21 cellular contexts compared by ENCODE assay signal in the genomic region with DNA sequence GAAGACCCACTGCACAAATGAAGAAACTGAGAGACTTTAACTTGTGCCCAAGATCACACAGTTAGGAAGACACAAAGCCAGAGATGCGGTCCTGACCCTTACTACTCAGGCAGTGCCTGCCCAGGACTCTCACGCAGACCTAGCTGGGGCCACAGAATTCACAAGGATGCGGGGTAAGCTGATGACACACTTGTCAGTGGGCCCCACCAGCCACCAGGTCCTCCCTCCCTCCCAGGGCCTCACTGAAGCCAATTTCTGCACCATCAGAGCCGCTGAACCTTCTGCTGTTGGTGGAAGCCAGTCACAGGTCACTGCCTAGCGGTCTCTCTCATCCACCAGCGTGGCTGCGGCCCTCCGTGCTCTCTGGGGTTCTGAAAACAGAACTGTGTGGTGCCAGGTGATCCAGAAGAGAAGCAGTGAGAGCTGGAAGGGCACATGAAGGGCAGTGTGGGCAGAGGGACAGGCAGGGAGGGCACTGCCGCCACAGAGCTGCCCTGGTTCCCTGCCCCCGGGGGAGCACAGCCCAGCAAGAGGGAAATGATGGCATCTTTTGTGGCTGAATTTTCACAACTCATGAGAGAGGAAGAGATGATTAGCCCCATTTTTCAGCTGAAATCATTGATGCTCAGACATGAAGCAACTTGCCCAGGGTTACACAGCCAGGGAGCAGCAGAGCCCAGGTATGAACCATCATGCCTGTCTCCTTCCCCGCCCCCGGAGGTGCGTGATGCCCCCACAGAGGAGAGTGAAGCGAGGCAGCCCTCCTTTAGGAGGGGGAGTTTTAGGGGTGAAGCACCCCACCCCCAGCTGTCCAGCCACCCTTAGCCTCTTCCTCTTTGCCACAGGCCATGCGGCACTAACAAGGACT. TPM values are rescaled to one million over a fixed set of nuclear protein-coding genes. Genes with fewer than 3 reads are reported as not detected.
DNase-seq lines count a peak whose midpoint lies in the region; ATAC-seq, FAIRE-seq and TF ChIP-seq lines count a peak whose summit lies in the region.
"Had no signal": no experiment of that assay in that cellular context is flagged by ENCODE, and none has a peak within 500 bp of the region (broad histone marks: within the 10 kb centered on the region; RNA-seq: fewer than 3 reads in every experiment).

No MANE protein-coding gene starts in this region.

- H3K4me1 Mint-ChIP-seq in glutamatergic neuron (ENCODE audit: low read depth, unreplicated experiment) = peaks cover 49% of the 10 kb centered on the region
- no peaks in the 10 kb centered on the region for H3K4me1 Mint-ChIP-seq in stimulated activated memory B cell treated with anti-CD40 and anti-IgM and Interleukin-4, amounts not matched to agents 10 μg/mL and 1 μg/mL and 100 μg/mL, for 72 hours
- H3K4me1 Mint-ChIP-seq: IgD-negative memory B cell had no signal

- peaks cover 3% of the 10 kb centered on the region for H3K27me3 Mint-ChIP-seq in glutamatergic neuron (ENCODE audit: unreplicated experiment)
- peaks cover 9% of the 10 kb centered on the region for H3K27me3 Mint-ChIP-seq in stimulated activated memory B cell treated with anti-CD40 and anti-IgM and Interleukin-4, amounts not matched to agents 10 μg/mL and 1 μg/mL and 100 μg/mL, for 72 hours

- H3K4me3 ChIP-seq in HEK293 (ENCODE audit: low read depth, low read length) (no peak overlapping the region), GM12878 (no peak overlapping the region)
- H3K4me3 ChIP-seq: HAP-1 had no signal

- H3K9me3 ChIP-seq in HEK293 (ENCODE audit: control insufficient read depth, insufficient read depth, low read depth, low read length) = no peaks in the 10 kb centered on the region
- H3K9me3 ChIP-seq in GM12878 (replicated peaks; ENCODE audit: control insufficient read depth, insufficient read depth, low read length) = no peaks in the 10 kb centered on the region; the same call in 2 of the 3 replicates
- H3K9me3 ChIP-seq: HAP-1 had no signal

- H3K27ac Mint-ChIP-seq in glutamatergic neuron (ENCODE audit: unreplicated experiment) = no peak overlapping the region
- H3K27ac Mint-ChIP-seq in stimulated activated memory B cell treated with anti-CD40 and anti-IgM and Interleukin-4, amounts not matched to agents 10 μg/mL and 1 μg/mL and 100 μg/mL, for 72 hours = no peak overlapping the region
- H3K27ac Mint-ChIP-seq: CD8-positive, alpha-beta T cell had no signal

- no peak for TF ChIP-seq POLR2A in GM12878 (IDR thresholded peaks at IDR 0.05; ENCODE audit: low read depth, low read length)
- no peak for TF ChIP-seq POLR2A in GM12892 (IDR thresholded peaks at IDR 0.05; ENCODE audit: low read depth, low read length)

- RAD21 ChIA-PET in GM12878 (lab: Charles Lee; ENCODE audit: unreplicated experiment) = no interaction called here

- SMC1A ChIA-PET in GM12878 (lab: Charles Lee; ENCODE audit: uncharacterized antibody, unreplicated experiment) = no interaction called here

- H3K27ac ChIP-seq in HEK293 (ENCODE audit: extremely low read depth, low read depth, low read length) (no peak overlapping the region), GM12878 (ENCODE audit: control insufficient read depth, insufficient read depth) (no peak overlapping the region)

- no peaks in the 10 kb centered on the region for H3K27me3 ChIP-seq in GM12878 (replicated peaks in 1 of 2; ENCODE audit: control insufficient read depth in 2 of 2, insufficient read depth in 2 of 2, low read length in 1 of 2)

- no peaks in the 10 kb centered on the region for H4K20me1 ChIP-seq in GM12878 (ENCODE audit: control insufficient read depth, insufficient read depth)

- H3K36me3 ChIP-seq in HEK293 (ENCODE audit: control insufficient read depth in 2 of 2, insufficient read depth in 1 of 2, low read length in 2 of 2) (no peaks in the 10 kb centered on the region), GM12878 (ENCODE audit: control insufficient read depth in 2 of 2, insufficient read depth in 2 of 2, low read length in 1 of 2) (no peaks in the 10 kb centered on the region)
- H3K36me3 ChIP-seq: HAP-1 had no signal

- H3K79me2 ChIP-seq in GM12878 (ENCODE audit: control insufficient read depth, insufficient read depth, low read length) = no peaks in the 10 kb centered on the region

- BruUV-seq in GM12878 (replicated peaks; lab: Mats Ljungman, UMichigan) = no TSS peak

- no peak overlapping the region for H3K4me2 ChIP-seq in GM12878 (ENCODE audit: control insufficient read depth, insufficient read depth)

- in situ Hi-C loops in GM12878 (cut with MboI) = no loop called here

- H2AFZ ChIP-seq in GM12878 (ENCODE audit: control insufficient read depth, low read depth, low read length) = no peak overlapping the region

- POLR2A ChIA-PET in HEK293 (lab: Yijun Ruan, JAX) = no interaction called here
- POLR2A ChIA-PET in GM12878 (lab: Charles Lee) = no interaction called here

- CTCF ChIA-PET in HEK293 (lab: Yijun Ruan, JAX) = interaction anchor here (1.4 kb wide), 1 partner anchor 100 kb away, joined by 6 read pairs; no protein-coding TSS in a partner anchor
- CTCF ChIA-PET in GM12878 (lab: Yijun Ruan, JAX) = interaction anchor here (1.2 kb wide), 1 partner anchor 100 kb away, joined by 3 read pairs; no protein-coding TSS in a partner anchor

- no peaks in the 10 kb centered on the region for H3K4me1 ChIP-seq in HEK293 (ENCODE audit: control insufficient read depth, insufficient read depth, low read length)
- no peaks in the 10 kb centered on the region for H3K4me1 ChIP-seq in GM12878 (ENCODE audit: control insufficient read depth, insufficient read depth, low read length)
- H3K4me1 ChIP-seq: HAP-1 had no signal

- no peak overlapping the region for H3K9ac ChIP-seq in GM12878 (ENCODE audit: control insufficient read depth, insufficient read depth, low read length)

- TF ChIP-seq CTCF in HEK293 (tag by site-specific recombination; IDR thresholded peaks at IDR 0.05) (no peak), GM12878 (IDR thresholded peaks at IDR 0.05 in 2 of 3, conservative IDR thresholded peaks at IDR 0.05 in 1 of 3; ENCODE audit: control insufficient read depth in 2 of 3, extremely low read depth in 1 of 3, insufficient read depth in 1 of 3, low read depth in 3 of 3, low read length in 3 of 3) (no peak), glutamatergic neuron (IDR thresholded peaks at IDR 0.05; ENCODE audit: partially characterized antibody, unreplicated experiment) (no peak)

- DNase-seq in GM12878 (ENCODE audit: low read depth, low spot score) = no peak
- DNase-seq in glutamatergic neuron = no peak
- DNase-seq in hepatic stellate cell (ENCODE audit: low spot score) = no peak
- DNase-seq in GM12892 (ENCODE audit: insufficient read length) = no peak
- DNase-seq: ACHN; CD8-positive, alpha-beta T cell; GDM1; MV-4-11; NCI-H1105 treated with DMSO at 0.1 percent for 48 hours; NCI-H2029 treated with DMSO at 0.1 percent for 48 hours; NCI-H2171; NCI-H345; NCI-H524 treated with DMSO at 0.1 percent for 48 hours had no signal

- peak overlapping the region; percentile 8 for H3K4me3 Mint-ChIP-seq in glutamatergic neuron (ENCODE audit: unreplicated experiment)
- H3K4me3 Mint-ChIP-seq in stimulated activated memory B cell treated with anti-CD40 and anti-IgM and Interleukin-4, amounts not matched to agents 10 μg/mL and 1 μg/mL and 100 μg/mL, for 72 hours = no peak overlapping the region
- H3K4me3 Mint-ChIP-seq: CD8-positive, alpha-beta T cell; IgD-negative memory B cell had no signal

- ATAC-seq in GM12878 = peak; percentile 69
- peak; percentile 3 for ATAC-seq in stimulated activated memory B cell treated with anti-CD40 and anti-IgM and Interleukin-4, amounts not matched to agents 10 μg/mL and 1 μg/mL and 100 μg/mL, for 72 hours
- no peak for ATAC-seq in HG02885 (IDR thresholded peaks at IDR 0.05; ENCODE audit: poor library complexity, unreplicated experiment)
- ATAC-seq: CD8-positive, alpha-beta T cell; Right ventricle myocardium inferior had no signal

- FAIRE-seq in GM12878 (lab: Jason Lieb, UNC) (no peak), GM12892 (lab: Jason Lieb, UNC) (no peak)

- peaks cover 6% of the 10 kb centered on the region for H3K9me3 Mint-ChIP-seq in glutamatergic neuron (ENCODE audit: unreplicated experiment)
- H3K9me3 Mint-ChIP-seq in stimulated activated memory B cell treated with anti-CD40 and anti-IgM and Interleukin-4, amounts not matched to agents 10 μg/mL and 1 μg/mL and 100 μg/mL, for 72 hours = no peaks in the 10 kb centered on the region
- H3K9me3 Mint-ChIP-seq: CD8-positive, alpha-beta T cell had no signal

- 43% methylated on average over 15 of the region's 15 CpGs for WGBS in GM12878 (ENCODE audit: insufficient coverage, insufficient replicate concordance, low lambda C conversion rate, missing lambda C conversion rate)

- H3K36me3 Mint-ChIP-seq in glutamatergic neuron (ENCODE audit: unreplicated experiment) = peaks cover 7% of the 10 kb centered on the region
- H3K36me3 Mint-ChIP-seq in stimulated activated memory B cell treated with anti-CD40 and anti-IgM and Interleukin-4, amounts not matched to agents 10 μg/mL and 1 μg/mL and 100 μg/mL, for 72 hours = no peaks in the 10 kb centered on the region
- H3K36me3 Mint-ChIP-seq: CD8-positive, alpha-beta T cell had no signal

- TF ChIP-seq EP300 in GM12878 (IDR thresholded peaks at IDR 0.05; ENCODE audit: borderline replicate concordance in 1 of 2, control insufficient read depth in 1 of 2, low read depth in 2 of 2, low read length in 2 of 2) = no peak

- intact Hi-C loops in GM12878 (cut with micrococcal nuclease; ENCODE audit: unreplicated experiment) = no loop called here

- no peak for TF ChIP-seq RAD21 in GM12878 (IDR thresholded peaks at IDR 0.05; ENCODE audit: insufficient read depth, low read depth, low read length)

TF ChIP-seq in GM12878, 131 proteins besides CTCF, POLR2A, EP300 and RAD21 (continues in another document):
- no peak for TF ChIP-seq SRF (IDR thresholded peaks at IDR 0.05; ENCODE audit: low read depth in 2 of 2, low read length in 2 of 2)

RNA-seq across cellular contexts. Expression of a gene that starts 41.4 kb away (rescaled TPM):
- total RNA-seq in GM12878 (2013; cell fraction: nucleolus; rRNA removed) = not detected in 2 replicates
- total RNA-seq in GM12878 (2014; rRNA removed) (not detected in 2 replicates), GM12878 (2014; rRNA removed; fragmentation: Illumina TruSeq; extraction: Trizol) (not detected in 2 replicates), GM12878 (2021) (0.05 TPM in 2 replicates), glutamatergic neuron (ENCODE audit: unreplicated experiment) (162 TPM)
- not detected for polyA plus RNA-seq in GM12878 (2011; ENCODE audit: low read depth)
- polyA plus RNA-seq in GM12878 (2011; rRNA removed) (not detected in 2 replicates), GM12878 (2014; fragmentation: Illumina TruSeq; extraction: Trizol) (0.01 TPM in 1 of 2 replicates, not detected in the other), GM12878 (2014; fragmentation: Nextera tagmentation; extraction: Ambion mirVana) (not detected), GM12878 (2014; rRNA removed) (0.04 TPM in 1 of 2 replicates, not detected in the other), GM12878 (2016; fragmentation: Nextera tagmentation; extraction: Ambion mirVana) (under 1 TPM in 1 of 2 experiments, not detected in 1; 0.23 TPM)
- polyA plus RNA-seq in GM12878 (2011; cell fraction: cytosol; rRNA removed) = not detected in 2 replicates
- not detected in 2 replicates for polyA plus RNA-seq in GM12878 (2011; cell fraction: nucleus; rRNA removed)
- not detected in 2 replicates for polyA plus RNA-seq in GM12878 (2012)
- not detected in 2 replicates for polyA minus RNA-seq in GM12878 (2011; rRNA and poly(A)+ RNA removed)
- not detected in 2 replicates for polyA minus RNA-seq in GM12878 (2011; cell fraction: cytosol; rRNA and poly(A)+ RNA removed)
- not detected in 2 replicates for polyA minus RNA-seq in GM12878 (2011; cell fraction: nucleus; rRNA and poly(A)+ RNA removed)
- polyA plus RNA-seq in GM12892 (2012; ENCODE audit: missing spikeins) = not detected
- total RNA-seq: CD8-positive, alpha-beta T cell; Daoy; Right ventricle myocardium inferior; SK-MEL-5 had no signal
- polyA plus RNA-seq: IgD-negative memory B cell had no signal

Comparison
In these comparisons a context has a peak if more than half of its experiments do, and no peak if none do; other contexts are left out.
1. RNA of a gene that starts 41.4 kb away (total RNA-seq): 162 TPM in glutamatergic neuron (single experiment); 0.05 TPM in GM12878; every median in the first group is over 100 times any median in the second.